Comparison of ENCODE assay signal across 7 cellular contexts in the genomic region with DNA sequence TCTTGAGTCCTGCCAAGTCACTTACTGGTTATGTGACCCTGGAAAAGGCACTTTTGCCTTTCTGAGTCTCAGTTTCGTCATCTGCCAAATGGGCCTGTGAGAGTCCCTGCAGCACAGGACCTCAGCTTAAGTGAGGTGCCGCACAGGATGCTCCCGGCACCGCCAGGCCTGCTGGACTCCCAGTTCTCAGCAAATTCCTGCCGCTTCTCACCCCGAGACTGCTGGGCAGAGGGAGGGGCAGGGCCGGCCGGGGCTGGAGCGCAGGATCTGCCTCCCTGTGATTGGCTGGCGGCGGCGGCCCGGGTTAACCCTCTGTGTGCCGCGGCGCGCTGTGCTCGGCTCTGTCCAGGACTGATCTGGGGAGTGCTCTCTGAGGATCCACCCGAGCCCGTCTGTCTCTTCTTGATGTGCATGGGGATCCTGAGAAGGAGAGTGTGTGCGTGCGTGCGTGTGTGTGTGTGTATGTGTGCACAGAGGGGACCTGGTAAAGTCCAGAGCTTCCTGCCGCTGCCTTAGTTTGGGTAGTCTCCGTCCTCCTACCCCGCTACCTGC. TPM values are rescaled to one million over a fixed set of nuclear protein-coding genes. Genes with fewer than 3 reads are reported as not detected.
DNase-seq lines count a peak whose midpoint lies in the region; ATAC-seq and TF ChIP-seq lines count a peak whose summit lies in the region.

No MANE protein-coding gene starts in this region.

- intact Hi-C loops in lower leg skin (cut with DNase I; ENCODE audit: low total_unique reads), result no loop called here

- no peaks in the 10 kb centered on the region for H3K9me3 ChIP-seq in SK-N-MC (ENCODE audit: low read depth, low read length)
- H3K9me3 ChIP-seq in stomach smooth muscle (ENCODE audit: control insufficient read depth in 2 of 2, low read length in 2 of 2), result no peaks in the 10 kb centered on the region

- ATAC-seq in HG02885 (IDR thresholded peaks at IDR 0.05; ENCODE audit: poor library complexity, unreplicated experiment), result peak; percentile 62
- no peak for ATAC-seq in GM18519 (IDR thresholded peaks at IDR 0.05; ENCODE audit: low FRiP score, unreplicated experiment)

- no peak overlapping the region for H3K27ac ChIP-seq in SK-N-MC
- H3K27ac ChIP-seq in stomach smooth muscle (ENCODE audit: low read length), result peak overlapping the region; percentile 18

- TF ChIP-seq POLR2A in lower leg skin (IDR thresholded peaks at IDR 0.05), result no peak

- WGBS in lower leg skin, 2 donors, result 15 to 19% methylated on average over 19 to 23 of the region's 26 CpGs

- H3K9ac ChIP-seq in SK-N-MC (ENCODE audit: insufficient read length) (no peak overlapping the region), stomach smooth muscle (ENCODE audit: low read length in 2 of 2) (peak overlapping the region; percentile 39 to 64)

- no peaks in the 10 kb centered on the region for H3K27me3 ChIP-seq in stomach smooth muscle (ENCODE audit: control insufficient read depth in 1 of 2, insufficient read depth in 2 of 2, low read length in 2 of 2)

- peaks cover 71% of the 10 kb centered on the region for H3K36me3 ChIP-seq in SK-N-MC (ENCODE audit: insufficient read depth, low read length)
- peaks cover 22 to 46% of the 10 kb centered on the region in 2 donors for H3K36me3 ChIP-seq in stomach smooth muscle (ENCODE audit: control insufficient read depth in 2 of 2, insufficient read depth in 2 of 2, low read length in 2 of 2)

- no peak for TF ChIP-seq CTCF in lower leg skin (IDR thresholded peaks at IDR 0.05)

- DNase-seq in GM03348 (ENCODE audit: low spot score), result peak; percentile 96
- DNase-seq in SK-N-MC (ENCODE audit: low read depth, low spot score), result no peak
- peak; percentile 95 for DNase-seq in ecto neural progenitor cell (ENCODE audit: low spot score)
- DNase-seq in lower leg skin (ENCODE audit: low spot score in 2 of 2), result peak in 1 of 2 donors; percentile 93

- H3K4me3 ChIP-seq in SK-N-MC (peak overlapping the region; percentile 71), lower leg skin (ENCODE audit: low read depth, poor library complexity, severe bottlenecking) (peak overlapping the region; percentile 30), stomach smooth muscle (ENCODE audit: low read length in 2 of 2) (peak overlapping the region; percentile 77 to 89)

- peaks cover 42% of the 10 kb centered on the region for H3K4me1 ChIP-seq in stomach smooth muscle (ENCODE audit: control insufficient read depth, insufficient read depth, low read length)

RNA-seq across cellular contexts. Expression of gene SETD1B, which starts 8.6 kb away (rescaled TPM):
- total RNA-seq in lower leg skin, result 10 to 100 TPM; 10.1 to 15.0 (median 11.6) TPM

RNA-seq across cellular contexts. Expression of gene RHOF, which starts 18.9 kb away (rescaled TPM):
- total RNA-seq in lower leg skin, result 10 to 100 TPM in 2 of 4 donors, 1 to 10 TPM in 2; 5.4 to 24.1 (median 9.9) TPM

RNA-seq across cellular contexts. Expression of gene HPD, which starts 46.3 kb away (rescaled TPM):
- total RNA-seq in lower leg skin, result not detected

Comparison
In these comparisons a context has a peak if more than half of its experiments do, and no peak if none do; other contexts are left out.
1. H3K4me3 ChIP-seq: peak in every context shown above with its lines; median percentile 83 in stomach smooth muscle; 71 in SK-N-MC; 30 in lower leg skin.